ENCODE assay signal across 15 cellular contexts in the genomic region with DNA sequence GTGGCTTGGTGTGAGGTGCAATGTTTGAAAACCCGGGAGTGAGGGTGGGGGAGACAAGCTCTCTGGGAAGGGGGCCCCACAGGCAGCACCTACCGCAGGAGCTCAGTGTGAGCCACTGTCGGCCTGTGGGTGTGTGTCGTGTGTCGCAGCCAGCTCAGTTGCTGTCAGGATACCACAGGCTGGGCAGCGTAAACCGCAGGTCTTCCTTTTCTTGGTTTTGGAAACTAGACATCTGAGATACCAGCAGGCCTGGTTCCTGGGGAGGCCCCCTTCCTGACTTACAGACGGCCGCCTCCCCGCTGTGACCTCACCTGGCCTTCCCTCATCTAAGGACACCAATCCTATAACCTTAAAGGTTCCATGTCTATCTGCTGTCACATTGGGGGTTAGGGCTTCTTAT. TPM values are rescaled to one million over a fixed set of nuclear protein-coding genes. Genes with fewer than 3 reads are reported as not detected.
"Had no signal": no experiment of that assay in that cellular context is flagged by ENCODE, and none has a peak within 500 bp of the region (broad histone marks: within the 10 kb centered on the region; RNA-seq: fewer than 3 reads in every experiment).

No MANE protein-coding gene starts in this region.

- H3K27me3 Mint-ChIP-seq: naive B cell had no signal

- H3K27ac ChIP-seq: cardiac muscle cell, esophagus muscularis mucosa, left ventricle myocardium inferior, parathyroid adenoma, sigmoid colon, tibial nerve, vagina, WERI-Rb-1 had no signal

- H3K9me3 Mint-ChIP-seq: activated naive CD4-positive, alpha-beta T cell treated with anti-CD3 and anti-CD28 coated beads for 36 hours; naive B cell had no signal

- H3K27ac Mint-ChIP-seq: activated naive CD4-positive, alpha-beta T cell treated with anti-CD3 and anti-CD28 coated beads for 36 hours had no signal

- H3K9me3 ChIP-seq: esophagus muscularis mucosa, left ventricle myocardium inferior, sigmoid colon, tibial nerve, vagina had no signal

- H3K4me1 ChIP-seq: esophagus muscularis mucosa, left ventricle myocardium inferior, parathyroid adenoma, sigmoid colon, tibial nerve, vagina had no signal

- H3K4me3 Mint-ChIP-seq: activated naive CD4-positive, alpha-beta T cell treated with anti-CD3 and anti-CD28 coated beads for 36 hours; naive B cell had no signal

- DNase-seq: activated CD4-positive, alpha-beta T cell treated with anti-CD3 and anti-CD28 coated beads for 4 hours; activated naive CD4-positive, alpha-beta T cell treated with anti-CD3 and anti-CD28 coated beads for 36 hours; left ventricle myocardium inferior; naive B cell; sigmoid colon; stimulated activated CD4-positive, alpha-beta T cell treated with anti-CD3 and anti-CD28 coated beads, Interleukin-2, amount 100 ng/mL, for 24 hours; substantia nigra; WERI-Rb-1 had no signal

- H3K9ac ChIP-seq: parathyroid adenoma had no signal

- H3K4me3 ChIP-seq: cardiac muscle cell, esophagus muscularis mucosa, left ventricle myocardium inferior, sigmoid colon, tibial nerve, vagina had no signal

RNA-seq across cellular contexts. Expression of gene CDHR5, which starts 28.4 kb away (rescaled TPM):
- total RNA-seq: activated naive CD4-positive, alpha-beta T cell treated with anti-CD3 and anti-CD28 coated beads for 36 hours; left ventricle myocardium inferior; T-helper 1 cell treated with Interleukin-12 subunit alpha and Interleukin-12 subunit beta and Interleukin-4 antibody, amounts not matched to agents 30 ng/mL and 1 ng/mL, for 36 hours; tibial nerve; vagina had no signal

RNA-seq across cellular contexts. Expression of gene SCT, which starts 30.6 kb away (rescaled TPM):
- total RNA-seq: activated naive CD4-positive, alpha-beta T cell treated with anti-CD3 and anti-CD28 coated beads for 36 hours; esophagus muscularis mucosa; left ventricle myocardium inferior; mononuclear cell; sigmoid colon; T-helper 1 cell treated with Interleukin-12 subunit alpha and Interleukin-12 subunit beta and Interleukin-4 antibody, amounts not matched to agents 30 ng/mL and 1 ng/mL, for 36 hours; tibial nerve; vagina had no signal
